ENCODE assay signal across 11 cellular contexts in genomic region chr4:121112530-121112929, GRCh38. TPM values are rescaled to one million over a fixed set of nuclear protein-coding genes. Genes with fewer than 3 reads are reported as not detected.
A peak's percentile ranks its signal among the peaks of the same experiment; 100 is the strongest.
DNase-seq lines count a peak whose midpoint lies in the region; ATAC-seq and TF ChIP-seq lines count a peak whose summit lies in the region.
"Had no signal": no experiment of that assay in that cellular context is flagged by ENCODE, and none has a peak within 500 bp of the region (broad histone marks: within the 10 kb centered on the region; RNA-seq: fewer than 3 reads in every experiment).

No MANE protein-coding gene starts in this region.

- no peak overlapping the region for H3K4me3 Mint-ChIP-seq in CD8-positive, alpha-beta T cell
- H3K4me3 Mint-ChIP-seq in brain, result no peak overlapping the region
- H3K4me3 Mint-ChIP-seq in nephron progenitor cell, result no peak overlapping the region

- no peak for ATAC-seq in CD8-positive, alpha-beta T cell
- peak; percentile 40 for ATAC-seq in HG03159 (IDR thresholded peaks at IDR 0.05; ENCODE audit: unreplicated experiment)
- ATAC-seq in HG02610 (IDR thresholded peaks at IDR 0.05; ENCODE audit: unreplicated experiment), result no peak
- ATAC-seq in GM18870 (IDR thresholded peaks at IDR 0.05; ENCODE audit: unreplicated experiment), result no peak
- no peak for ATAC-seq in HG02798 (IDR thresholded peaks at IDR 0.05; ENCODE audit: poor library complexity, unreplicated experiment)
- ATAC-seq: stimulated activated naive CD8-positive, alpha-beta T cell treated with anti-CD3 and anti-CD28 coated beads, Interleukin-15, Interleukin-2, amounts not matched to agents 100 U/mL and 50 U/mL, for 24 hours had no signal

- no peak for DNase-seq in CD8-positive, alpha-beta T cell
- DNase-seq in nephron progenitor cell (no peak), HuH-7.5 (ENCODE audit: low spot score) (no peak)
- DNase-seq: activated CD4-positive, CD25-positive, alpha-beta regulatory T cell; mesenchymal stem cell; stimulated activated naive CD8-positive, alpha-beta T cell treated with anti-CD3 and anti-CD28 coated beads, Interleukin-15, Interleukin-2, amounts not matched to agents 100 U/mL and 50 U/mL, for 24 hours had no signal

- H3K4me3 ChIP-seq in CD8-positive, alpha-beta T cell (ENCODE audit: low read depth, low read length), result no peak overlapping the region

- TF ChIP-seq CTCF in CD8-positive, alpha-beta T cell (IDR thresholded peaks at IDR 0.05), result peak; percentile 73
- TF ChIP-seq CTCF in brain (conservative IDR thresholded peaks at IDR 0.05) (peak; percentile 54 to 61), nephron progenitor cell (IDR thresholded peaks at IDR 0.05) (peak; percentile 37)

- H3K27ac ChIP-seq in CD8-positive, alpha-beta T cell (ENCODE audit: low read depth, low read length), result no peak overlapping the region

- H3K27ac Mint-ChIP-seq in CD8-positive, alpha-beta T cell, result no peak overlapping the region
- H3K27ac Mint-ChIP-seq in brain (no peak overlapping the region), nephron progenitor cell (no peak overlapping the region)

- no peaks in the 10 kb centered on the region for H3K36me3 Mint-ChIP-seq in CD8-positive, alpha-beta T cell
- H3K36me3 Mint-ChIP-seq in brain (no peaks in the 10 kb centered on the region), nephron progenitor cell (ENCODE audit: low read depth) (no peaks in the 10 kb centered on the region)

- H3K4me1 ChIP-seq in CD8-positive, alpha-beta T cell (ENCODE audit: insufficient read depth, low read length), result no peaks in the 10 kb centered on the region

- H3K27me3 ChIP-seq in CD8-positive, alpha-beta T cell (ENCODE audit: insufficient read depth, low read length), result no peaks in the 10 kb centered on the region

- H3K9me3 Mint-ChIP-seq in CD8-positive, alpha-beta T cell, result no peaks in the 10 kb centered on the region
- H3K9me3 Mint-ChIP-seq in brain, result peaks cover 0 to 4% (median 0%) of the 10 kb centered on the region in 5 experiments
- H3K9me3 Mint-ChIP-seq in nephron progenitor cell, result peaks cover 3% of the 10 kb centered on the region

- intact Hi-C loops in CD8-positive, alpha-beta T cell (cut with DNase I, micrococcal nuclease), result loop anchor here in 1 of 2 experiments (5.0 kb wide), 3 partner anchors 40 to 955 kb away; no protein-coding TSS in a partner anchor

- CTCF ChIA-PET in CD8-positive, alpha-beta T cell (lab: Charles Lee), result interaction anchor here (1.2 to 1.7 kb wide), 2 partner anchors 25 to 80 kb away, joined by 3 to 6 read pairs; no protein-coding TSS in a partner anchor

- POLR2A ChIA-PET in CD8-positive, alpha-beta T cell (lab: Charles Lee), result no interaction called here

- peaks cover 13% of the 10 kb centered on the region for H3K4me1 Mint-ChIP-seq in CD8-positive, alpha-beta T cell (ENCODE audit: low read depth)
- H3K4me1 Mint-ChIP-seq in brain (no peaks in the 10 kb centered on the region), nephron progenitor cell (no peaks in the 10 kb centered on the region)

- H3K27me3 Mint-ChIP-seq in CD8-positive, alpha-beta T cell (ENCODE audit: low read depth), result no peaks in the 10 kb centered on the region
- H3K27me3 Mint-ChIP-seq in brain (no peaks in the 10 kb centered on the region), nephron progenitor cell (ENCODE audit: low read depth, poor library complexity) (peaks cover 3% of the 10 kb centered on the region)

- no peaks in the 10 kb centered on the region for H3K9me3 ChIP-seq in CD8-positive, alpha-beta T cell (ENCODE audit: low read length)

- no peaks in the 10 kb centered on the region for H3K36me3 ChIP-seq in CD8-positive, alpha-beta T cell (ENCODE audit: insufficient read depth, low read length)

RNA-seq across cellular contexts. Expression of gene NDNF, which starts 40.2 kb away (rescaled TPM):
- not detected for total RNA-seq in CD8-positive, alpha-beta T cell
- polyA plus RNA-seq in brain (ENCODE audit: insufficient read depth, low read depth, low replicate concordance), result 0.42 TPM

RNA-seq across cellular contexts. Expression of gene TNIP3, which starts 51.6 kb away (rescaled TPM):
- under 1 TPM; 0.62 to 1.00 TPM for total RNA-seq in CD8-positive, alpha-beta T cell
- polyA plus RNA-seq in brain (ENCODE audit: insufficient read depth, low read depth, low replicate concordance), result not detected
